Comparison of ENCODE assay signal across 23 cellular contexts in the genomic region with DNA sequence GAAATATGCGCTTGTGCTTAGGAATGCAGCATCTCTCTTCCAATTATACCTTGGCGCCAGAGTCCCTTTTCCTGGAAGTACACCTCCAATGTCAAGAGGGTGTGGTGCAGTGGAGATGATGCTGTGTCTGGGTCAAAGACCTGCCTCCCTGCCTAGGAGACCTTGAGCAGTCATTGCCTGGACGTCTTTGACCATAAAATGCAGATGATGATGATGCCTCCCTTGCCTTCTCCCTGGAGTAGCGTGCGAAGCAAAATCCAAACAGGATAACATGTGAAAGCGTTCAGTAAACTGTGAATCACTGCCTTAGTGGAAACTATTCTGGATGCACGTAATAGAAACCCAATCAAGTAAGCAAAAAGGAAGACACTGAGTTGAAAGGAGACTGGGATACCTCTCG.
"Had no signal": no experiment of that assay in that cellular context is flagged by ENCODE, and none has a peak within 500 bp of the region (broad histone marks: within the 10 kb centered on the region; RNA-seq: fewer than 3 reads in every experiment).

No MANE protein-coding gene starts in this region.

- H3K4me1 ChIP-seq: colonic mucosa had no signal

- H3K27ac ChIP-seq: ascending aorta, cardiac muscle cell, colonic mucosa, left ventricle myocardium inferior, right lobe of liver, skin epidermis, uterus had no signal

- DNase-seq: activated CD4-positive, alpha-beta T cell treated with anti-CD3 and anti-CD28 coated beads for 4 hours; activated CD4-positive, alpha-beta T cell treated with anti-CD3 and anti-CD28 coated beads, Interleukin-2, amount 50 U/mL, for 4 hours; activated CD4-positive, CD25-positive, alpha-beta regulatory T cell; activated CD8-positive, alpha-beta memory T cell treated with anti-CD3 and anti-CD28 coated beads for 24 hours; activated effector memory CD4-positive, alpha-beta T cell treated with Interleukin-2 at 50 U/mL for 16 hours; activated naive CD4-positive, alpha-beta T cell treated with Interleukin-2 at 50 U/mL for 16 hours; colonic mucosa; effector CD8-positive, alpha-beta T cell; erythroblast; hypothalamus; left ventricle myocardium inferior; naive B cell; nephron progenitor cell; right lobe of liver; stimulated activated CD4-positive, alpha-beta T cell treated with anti-CD3 and anti-CD28 coated beads, Interleukin-4, amount 100 ng/mL, for 24 hours; T-cell; uterus had no signal

- H3K4me3 ChIP-seq: ascending aorta, cardiac muscle cell, colonic mucosa, left ventricle myocardium inferior, lung, ovary, right lobe of liver, skin epidermis, uterus had no signal

- H3K9me3 ChIP-seq: ascending aorta, colonic mucosa, left ventricle myocardium inferior, ovary, right lobe of liver, uterus had no signal

- H3K36me3 ChIP-seq: ascending aorta, cardiac muscle cell, colonic mucosa, left ventricle myocardium inferior, ovary, right lobe of liver, uterus had no signal

- H3K27me3 ChIP-seq: ascending aorta, colonic mucosa, ovary, right lobe of liver, uterus had no signal

- ATAC-seq: stimulated activated effector memory CD8-positive, alpha-beta T cell treated with anti-CD3 and anti-CD28 coated beads, Interleukin-12 subunit alpha, Interleukin-12 subunit beta, amount 100 ng/mL, for 72 hours; T-cell had no signal
